Comparison of ENCODE assay signal across 22 cellular contexts in the genomic region with DNA sequence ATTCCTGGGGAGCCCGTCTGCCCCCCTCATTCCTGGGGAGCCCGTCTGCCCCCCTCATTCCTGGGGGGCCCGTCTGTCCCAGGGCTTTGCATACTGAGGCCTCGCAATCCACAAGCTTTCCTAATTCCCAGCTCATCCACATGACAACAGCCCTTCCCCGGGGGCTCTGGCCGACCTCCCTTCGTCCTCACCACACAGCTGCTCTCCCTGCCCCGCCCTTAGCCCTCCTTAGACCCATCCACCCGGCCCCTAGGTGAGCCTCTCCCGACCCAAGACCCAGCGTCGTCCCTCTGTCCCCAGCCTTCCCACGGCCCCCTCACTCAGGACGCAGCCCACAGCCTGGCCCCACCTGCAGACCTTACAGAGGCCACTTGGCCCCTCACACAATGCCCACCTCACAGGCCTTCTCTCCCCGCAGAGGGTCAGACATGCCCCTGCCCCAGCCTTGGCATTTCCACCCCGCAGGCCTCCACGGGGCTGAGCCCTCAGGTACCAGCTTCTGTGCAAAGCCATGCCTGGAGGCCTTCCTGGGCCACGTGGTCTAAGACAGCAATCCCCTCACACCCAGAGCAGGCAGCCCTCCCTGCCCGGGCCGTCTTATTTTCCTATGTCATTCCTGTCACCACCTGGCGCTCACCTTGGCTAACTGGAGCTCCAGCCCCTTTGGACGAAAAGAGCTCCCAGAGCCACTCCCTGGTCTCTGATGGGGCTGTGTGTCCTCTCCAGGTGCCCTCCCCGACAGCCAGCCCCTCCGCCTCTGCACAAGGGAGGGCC. TPM values are rescaled to one million over a fixed set of nuclear protein-coding genes. Genes with fewer than 3 reads are reported as not detected.
A peak's percentile ranks its signal among the peaks of the same experiment; 100 is the strongest.
DNase-seq lines count a peak whose midpoint lies in the region; ATAC-seq, FAIRE-seq and TF ChIP-seq lines count a peak whose summit lies in the region.
"Had no signal": no experiment of that assay in that cellular context is flagged by ENCODE, and none has a peak within 500 bp of the region (broad histone marks: within the 10 kb centered on the region; RNA-seq: fewer than 3 reads in every experiment).

No MANE protein-coding gene starts in this region.

- H3K27me3 ChIP-seq in HepG2 (ENCODE audit: control insufficient read depth in 1 of 2, insufficient read depth in 2 of 2, low read length in 2 of 2) (peaks cover 7 to 58% of the 10 kb centered on the region in 2 experiments; a peak in 4 of 5 replicates), right lobe of liver (no peaks in the 10 kb centered on the region), mesenchymal stem cell (ENCODE audit: control insufficient read depth in 1 of 2, insufficient read depth in 1 of 2, low read length in 2 of 2) (peaks cover 8% of the 10 kb centered on the region in 2 experiments)

- no peak for DNase-seq in HepG2 (ENCODE audit: low spot score)
- no peak for DNase-seq in right lobe of liver
- no peak for DNase-seq in mesenchymal stem cell
- no peak for DNase-seq in GM10248 (ENCODE audit: extremely low spot score)
- DNase-seq in RPMI8226, result no peak
- DNase-seq in effector CD4-positive, alpha-beta T cell, result no peak
- DNase-seq: ACHN; CD4-positive, alpha-beta memory T cell; DMS153; Kasumi-1; NCI-H1048; NCI-H1417 treated with DMSO at 0.1 percent for 48 hours; NCI-H187 treated with DMSO at 0.1 percent for 48 hours; NCI-H2107; NCI-H446 treated with DMSO at 0.1 percent for 48 hours; SIG-M5; SK-N-SH had no signal

- no peak for FAIRE-seq in HepG2 (lab: Jason Lieb, UNC)
- FAIRE-seq: G401.6 had no signal

- peak overlapping the region in 2 of 5 experiments; percentile 15 to 43 for H3K4me3 Mint-ChIP-seq in brain

- peak overlapping the region in 1 of 2 experiments; percentile 21 for H3K4ac ChIP-seq in mesenchymal stem cell (ENCODE audit: low read depth in 1 of 2, low read length in 2 of 2)

- H3K36me3 Mint-ChIP-seq in brain, result no peaks in the 10 kb centered on the region
- H3K36me3 Mint-ChIP-seq: CD4-positive, alpha-beta memory T cell had no signal

- no peaks in the 10 kb centered on the region for H3K36me3 ChIP-seq in HepG2 (replicated peaks in 1 of 2; ENCODE audit: control insufficient read depth in 1 of 2, insufficient read depth in 2 of 2, low read length in 2 of 2)
- no peaks in the 10 kb centered on the region for H3K36me3 ChIP-seq in right lobe of liver
- H3K36me3 ChIP-seq in mesenchymal stem cell (ENCODE audit: control insufficient read depth in 1 of 2, insufficient read depth in 2 of 2, low read depth in 1 of 2, low read length in 2 of 2), result peaks cover 0 to 7% of the 10 kb centered on the region in 2 experiments
- H3K36me3 ChIP-seq: BLaER1 had no signal

- no peak for TF ChIP-seq CTCF in HepG2 (CRISPR knock-in tag; IDR thresholded peaks at IDR 0.05)
- TF ChIP-seq CTCF in right lobe of liver (IDR thresholded peaks at IDR 0.05), result no peak
- no peak for TF ChIP-seq CTCF in brain (conservative IDR thresholded peaks at IDR 0.05)
- no peak for TF ChIP-seq CTCF in GM10248 (IDR thresholded peaks at IDR 0.05; ENCODE audit: control extremely low read depth, extremely low read depth, low read depth, missing control alignments)

- in situ Hi-C loops in HepG2 (cut with HindIII; ENCODE audit: extremely low pct_ligation_motif_present, low pct_unique_long_range_greater_than_20kb), result no loop called here

- H3K4me1 Mint-ChIP-seq in brain, result peaks cover 41% of the 10 kb centered on the region

- H3K18ac ChIP-seq in mesenchymal stem cell (ENCODE audit: low read depth in 1 of 2, low read length in 2 of 2), result no peak overlapping the region

- H3K4me2 ChIP-seq in HepG2 (ENCODE audit: low read depth, low read length) (no peak overlapping the region), mesenchymal stem cell (ENCODE audit: low read length, poor library complexity, severe bottlenecking) (no peak overlapping the region)
- H3K4me2 ChIP-seq: SK-N-SH had no signal

- TF ChIP-seq RAD21 in HepG2 (CRISPR knock-in tag; IDR thresholded peaks at IDR 0.05), result no peak

- no peaks in the 10 kb centered on the region for H3K9me3 ChIP-seq in HepG2 (ENCODE audit: low read length)
- H3K9me3 ChIP-seq in right lobe of liver, result no peaks in the 10 kb centered on the region
- no peaks in the 10 kb centered on the region for H3K9me3 ChIP-seq in mesenchymal stem cell (ENCODE audit: control insufficient read depth, low read length)
- H3K9me3 ChIP-seq: BLaER1, SK-N-SH had no signal

- H2BK120ac ChIP-seq in mesenchymal stem cell (ENCODE audit: low read depth, low read length), result no peak overlapping the region

- no peak overlapping the region for H2AK5ac ChIP-seq in mesenchymal stem cell (ENCODE audit: low read length, severe bottlenecking)

- H2AFZ ChIP-seq in HepG2 (ENCODE audit: low read length), result no peak overlapping the region
- H2AFZ ChIP-seq in mesenchymal stem cell (ENCODE audit: low read depth, low read length), result no peak overlapping the region

- H4K8ac ChIP-seq in mesenchymal stem cell (ENCODE audit: low read length), result no peak overlapping the region

- H3K4me3 ChIP-seq in HepG2 (replicated peaks in 1 of 3; ENCODE audit: insufficient read depth in 1 of 3, low read depth in 2 of 3, low read length in 3 of 3), result no peak overlapping the region
- H3K4me3 ChIP-seq in right lobe of liver, result no peak overlapping the region
- H3K4me3 ChIP-seq in mesenchymal stem cell (ENCODE audit: insufficient read depth in 1 of 2, low read depth in 1 of 2, low read length in 2 of 2), result no peak overlapping the region
- H3K4me3 ChIP-seq: BLaER1 had no signal

- peaks cover 0 to 3% (median 0%) of the 10 kb centered on the region in 5 experiments for H3K9me3 Mint-ChIP-seq in brain
- H3K9me3 Mint-ChIP-seq: CD4-positive, alpha-beta memory T cell had no signal

- no peaks in the 10 kb centered on the region for H3K4me1 ChIP-seq in HepG2 (ENCODE audit: insufficient read depth, low read length)
- no peaks in the 10 kb centered on the region for H3K4me1 ChIP-seq in right lobe of liver
- H3K4me1 ChIP-seq in mesenchymal stem cell (ENCODE audit: control insufficient read depth, insufficient read depth, low read depth, low read length), result peaks cover 18% of the 10 kb centered on the region

- H4K20me1 ChIP-seq in HepG2 (ENCODE audit: insufficient read depth, low read length), result no peaks in the 10 kb centered on the region

- no peak overlapping the region for H2BK5ac ChIP-seq in mesenchymal stem cell (ENCODE audit: low read depth, low read length, poor library complexity, severe bottlenecking)

- 37% methylated on average over 19 of the region's 24 CpGs for WGBS in HepG2 (ENCODE audit: low lambda C conversion rate)
- WGBS in right lobe of liver (ENCODE audit: insufficient coverage, low coverage, low lambda C conversion rate, missing lambda C conversion rate), result 55% methylated on average over 12 of the region's 24 CpGs
- WGBS in mesenchymal stem cell, result 65% methylated on average over 24 of the region's 24 CpGs

- peak overlapping the region; percentile 18 for H4K91ac ChIP-seq in mesenchymal stem cell (ENCODE audit: low read length)

- no TSS peak for BruUV-seq in HepG2 (replicated peaks; lab: Mats Ljungman, UMichigan)

- H3K27me3 Mint-ChIP-seq in brain, result peaks cover 6% of the 10 kb centered on the region

- POLR2A ChIA-PET in HepG2 (lab: Yijun Ruan, JAX), result interaction anchor here (0.8 to 1.2 kb wide), 2 partner anchors 8 to 11 kb away, joined by 3 to 4 read pairs; no protein-coding TSS in a partner anchor
- POLR2A ChIA-PET in GM10248 (lab: Yijun Ruan, JAX), result no interaction called here

- H3K14ac ChIP-seq in mesenchymal stem cell (ENCODE audit: low read length in 2 of 2), result no peak overlapping the region

- TF ChIP-seq POLR2A in HepG2 (IDR thresholded peaks at IDR 0.05; ENCODE audit: insufficient read depth in 1 of 2, low read depth in 2 of 2, low read length in 2 of 2) (no peak), right lobe of liver (IDR thresholded peaks at IDR 0.05) (no peak)

- H3K27ac ChIP-seq in HepG2 (ENCODE audit: extremely low read length, insufficient read depth, low read length) (no peak overlapping the region), right lobe of liver (no peak overlapping the region), mesenchymal stem cell (ENCODE audit: low read length, poor library complexity, severe bottlenecking) (no peak overlapping the region)
- H3K27ac ChIP-seq: 22Rv1, BLaER1 had no signal

- TF ChIP-seq EP300 in HepG2 (IDR thresholded peaks at IDR 0.05; ENCODE audit: low read depth in 2 of 2, low read length in 2 of 2) (no peak), HepG2 (CRISPR knock-in tag; IDR thresholded peaks at IDR 0.05; ENCODE audit: borderline replicate concordance) (no peak)

- intact Hi-C loops in HepG2 (cut with micrococcal nuclease; ENCODE audit: unreplicated experiment) (no loop called here), right lobe of liver (cut with DNase I) (no loop called here)

- no peak overlapping the region for H3K9ac ChIP-seq in HepG2 (ENCODE audit: insufficient read depth, low read depth, low read length)
- no peak overlapping the region for H3K9ac ChIP-seq in mesenchymal stem cell (ENCODE audit: low read length)
- H3K9ac ChIP-seq: BLaER1, SK-N-SH had no signal

- peak overlapping the region in 3 of 5 experiments; percentile 1 to 45 (median 4) for H3K27ac Mint-ChIP-seq in brain
- H3K27ac Mint-ChIP-seq: CD4-positive, alpha-beta memory T cell had no signal

- peaks cover 1% of the 10 kb centered on the region for H3K79me1 ChIP-seq in mesenchymal stem cell (replicated peaks; ENCODE audit: low read length, poor library complexity, severe bottlenecking)

- no peak overlapping the region for H3K23ac ChIP-seq in mesenchymal stem cell (ENCODE audit: low read length in 2 of 2)

- ATAC-seq in HepG2 (no peak), right lobe of liver (no peak), GM19463 (IDR thresholded peaks at IDR 0.05; ENCODE audit: unreplicated experiment) (no peak)

- CTCF ChIA-PET in HepG2 (lab: Yijun Ruan, JAX; ENCODE audit: low intra/inter-chr PET ratio, low total read pairs), result no interaction called here
- CTCF ChIA-PET in GM10248 (lab: Yijun Ruan, JAX), result no interaction called here

- H3K79me2 ChIP-seq in HepG2 (ENCODE audit: insufficient read depth, low read length), result no peaks in the 10 kb centered on the region

- no peak overlapping the region for H2BK15ac ChIP-seq in mesenchymal stem cell (ENCODE audit: low read depth, poor library complexity, severe bottlenecking)

- H2BK12ac ChIP-seq in mesenchymal stem cell (ENCODE audit: low read length in 2 of 2), result no peak overlapping the region

RNA-seq across cellular contexts. Expression of a gene that starts 3.5 kb away (rescaled TPM):
- total RNA-seq in HepG2 (2016; rRNA removed; fragmentation: Illumina TruSeq; extraction: Trizol) (14.5 and 19.9 TPM in 2 replicates), right lobe of liver (10 to 100 TPM; 32.1 to 73.8 (median 57.3) TPM)
- 4.8 and 5.5 TPM in 2 replicates for total RNA-seq in HepG2 (2016; cell fraction: cytosol; rRNA removed; fragmentation: Illumina TruSeq; extraction: Trizol; ENCODE audit: low read depth)
- 12.0 and 18.5 TPM in 2 replicates for total RNA-seq in HepG2 (2016; cell fraction: insoluble cytoplasmic fraction; rRNA removed; fragmentation: Illumina TruSeq; extraction: Trizol)
- 11.5 and 11.6 TPM in 2 replicates for total RNA-seq in HepG2 (2016; cell fraction: membrane; rRNA removed; fragmentation: Illumina TruSeq; extraction: Trizol)
- 20.5 and 24.2 TPM in 2 replicates for total RNA-seq in HepG2 (2016; cell fraction: nucleus; rRNA removed; fragmentation: Illumina TruSeq; extraction: Trizol)
- polyA plus RNA-seq in HepG2 (2011; rRNA removed) (11.9 and 15.3 TPM in 2 replicates), brain (ENCODE audit: insufficient read depth, low read depth, low replicate concordance) (20.8 TPM)
- polyA plus RNA-seq in HepG2 (2011; cell fraction: cytosol; rRNA removed), result 13.7 and 17.5 TPM in 2 replicates
- polyA plus RNA-seq in HepG2 (2011; cell fraction: nucleus; rRNA removed), result 24.6 and 26.4 TPM in 2 replicates
- polyA plus RNA-seq in HepG2 (2012), result 15.4 and 23.9 TPM in 2 replicates
- polyA plus RNA-seq in HepG2 (2016; cell fraction: cytosol; fragmentation: Illumina TruSeq; extraction: Trizol; ENCODE audit: low read depth), result 2.8 and 3.2 TPM in 2 replicates
- 18.9 and 20.0 TPM in 2 replicates for polyA plus RNA-seq in HepG2 (2016; cell fraction: insoluble cytoplasmic fraction; fragmentation: Illumina TruSeq; extraction: Trizol; ENCODE audit: low read depth)
- polyA plus RNA-seq in HepG2 (2016; cell fraction: membrane; fragmentation: Illumina TruSeq; extraction: Trizol; ENCODE audit: low read depth), result 10.0 and 10.7 TPM in 2 replicates
- polyA plus RNA-seq in HepG2 (2016; cell fraction: nucleus; fragmentation: Illumina TruSeq; extraction: Trizol; ENCODE audit: insufficient read depth, low read depth), result 38.8 and 44.3 TPM in 2 replicates
- polyA minus RNA-seq in HepG2 (2011; rRNA and poly(A)+ RNA removed; ENCODE audit: low replicate concordance), result 8.9 and 24.8 TPM in 2 replicates
- 13.4 and 22.0 TPM in 2 replicates for polyA minus RNA-seq in HepG2 (2011; cell fraction: cytosol; rRNA and poly(A)+ RNA removed)
- polyA minus RNA-seq in HepG2 (2011; cell fraction: nucleus; rRNA and poly(A)+ RNA removed), result 14.4 and 19.6 TPM in 2 replicates
- 56.3 TPM for polyA plus RNA-seq in mesenchymal stem cell (2013, experiment 1 of 2)
- polyA plus RNA-seq in mesenchymal stem cell (2013, experiment 2 of 2), result 57.5 TPM
- polyA plus RNA-seq: CD4-positive, alpha-beta memory T cell had no signal
